Comparison of ENCODE assay signal across 10 cellular contexts in genomic region chr1:110433803-110434202, GRCh38. TPM values are rescaled to one million over a fixed set of nuclear protein-coding genes. Genes with fewer than 3 reads are reported as not detected.
DNase-seq lines count a peak whose midpoint lies in the region; ATAC-seq and TF ChIP-seq lines count a peak whose summit lies in the region.
"Had no signal": no experiment of that assay in that cellular context is flagged by ENCODE, and none has a peak within 500 bp of the region (broad histone marks: within the 10 kb centered on the region; RNA-seq: fewer than 3 reads in every experiment).

No MANE protein-coding gene starts in this region.

- no peak overlapping the region for H3K27ac Mint-ChIP-seq in activated CD4-positive, alpha-beta T cell treated with anti-CD3 and anti-CD28 coated beads for 36 hours
- no peak overlapping the region for H3K27ac Mint-ChIP-seq in glutamatergic neuron (ENCODE audit: unreplicated experiment)
- H3K27ac Mint-ChIP-seq: CD8-positive, alpha-beta memory T cell had no signal

- H3K9me3 ChIP-seq in Panc1 (ENCODE audit: control insufficient read depth, insufficient read depth, low read depth, low read length) (no peaks in the 10 kb centered on the region), tibial nerve (no peaks in the 10 kb centered on the region)

- no peaks in the 10 kb centered on the region for H3K36me3 ChIP-seq in Panc1 (ENCODE audit: control insufficient read depth, insufficient read depth, low read length)
- H3K36me3 ChIP-seq in tibial nerve = no peaks in the 10 kb centered on the region

- TF ChIP-seq CTCF in Panc1 (IDR thresholded peaks at IDR 0.05) = no peak
- no peak for TF ChIP-seq CTCF in glutamatergic neuron (IDR thresholded peaks at IDR 0.05; ENCODE audit: partially characterized antibody, unreplicated experiment)
- no peak for TF ChIP-seq CTCF in tibial nerve (IDR thresholded peaks at IDR 0.05)

- WGBS in tibial nerve, 2 donors = 29 to 36% methylated on average over 3 of the region's 3 CpGs

- TF ChIP-seq POLR2A in tibial nerve (IDR thresholded peaks at IDR 0.05) = no peak

- BruUV-seq in Panc1 (replicated peaks; lab: Mats Ljungman, UMichigan) = no TSS peak

- H3K27ac ChIP-seq in Panc1 (ENCODE audit: low read length) = no peak overlapping the region
- H3K27ac ChIP-seq in tibial nerve = no peak overlapping the region
- H3K27ac ChIP-seq: SK-N-MC had no signal

- in situ Hi-C loops in Panc1 (cut with HindIII; ENCODE audit: low pct_unique_long_range_greater_than_20kb, low sequenced_read_pairs) = no loop called here

- peak in 1 of 2 donors; percentile 25 for TF ChIP-seq EP300 in tibial nerve (IDR thresholded peaks at IDR 0.05)

- H3K36me3 Mint-ChIP-seq in activated CD4-positive, alpha-beta T cell treated with anti-CD3 and anti-CD28 coated beads for 36 hours (ENCODE audit: low read depth) = no peaks in the 10 kb centered on the region
- H3K36me3 Mint-ChIP-seq in glutamatergic neuron (ENCODE audit: unreplicated experiment) = no peaks in the 10 kb centered on the region
- H3K36me3 Mint-ChIP-seq: CD8-positive, alpha-beta memory T cell had no signal

- peaks cover 3% of the 10 kb centered on the region for H3K27me3 Mint-ChIP-seq in activated CD4-positive, alpha-beta T cell treated with anti-CD3 and anti-CD28 coated beads for 36 hours
- H3K27me3 Mint-ChIP-seq in glutamatergic neuron (ENCODE audit: unreplicated experiment) = peaks cover 8% of the 10 kb centered on the region

- no peak for ATAC-seq in activated CD4-positive, alpha-beta T cell treated with anti-CD3 and anti-CD28 coated beads for 36 hours
- ATAC-seq in Panc1 = peak; percentile 79
- ATAC-seq in HG03460 (IDR thresholded peaks at IDR 0.05; ENCODE audit: unreplicated experiment) = no peak

- H3K4me3 ChIP-seq in Panc1 (ENCODE audit: low read depth in 2 of 2, low read length in 2 of 2) = no peak overlapping the region
- no peak overlapping the region for H3K4me3 ChIP-seq in tibial nerve
- H3K4me3 ChIP-seq: SK-N-MC had no signal

- POLR2A ChIA-PET in activated CD4-positive, alpha-beta T cell treated with anti-CD3 and anti-CD28 coated beads for 36 hours (lab: Charles Lee) = no interaction called here
- POLR2A ChIA-PET in Panc1 (lab: Charles Lee) = no interaction called here

- H3K4me1 Mint-ChIP-seq in activated CD4-positive, alpha-beta T cell treated with anti-CD3 and anti-CD28 coated beads for 36 hours = no peaks in the 10 kb centered on the region
- H3K4me1 Mint-ChIP-seq in glutamatergic neuron (ENCODE audit: low read depth, unreplicated experiment) = peaks cover 5% of the 10 kb centered on the region
- H3K4me1 Mint-ChIP-seq: CD8-positive, alpha-beta memory T cell had no signal

- CTCF ChIA-PET in activated CD4-positive, alpha-beta T cell treated with anti-CD3 and anti-CD28 coated beads for 36 hours (lab: Charles Lee) = interaction anchor here (1.0 to 3.5 kb wide), 5 partner anchors 21 to 95 kb away, joined by 3 to 20 read pairs (median 10); partner anchors contain the start of genes LAMTOR5 and RBM15
- CTCF ChIA-PET in Panc1 (lab: Charles Lee) = no interaction called here

- H3K4me1 ChIP-seq in Panc1 (ENCODE audit: control insufficient read depth, insufficient read depth, low read length) (no peaks in the 10 kb centered on the region; the same call in 1 of the 2 replicates), tibial nerve (peaks cover 0 to 9% (median 0%) of the 10 kb centered on the region in 4 donors)

- intact Hi-C loops in activated CD4-positive, alpha-beta T cell treated with anti-CD3 and anti-CD28 coated beads for 36 hours (cut with DNase I, micrococcal nuclease) = no loop called here
- intact Hi-C loops in Panc1 (cut with micrococcal nuclease; ENCODE audit: unreplicated experiment) = no loop called here

- peaks cover 4% of the 10 kb centered on the region; the same call in 1 of the 2 replicates for H3K27me3 ChIP-seq in Panc1 (ENCODE audit: control insufficient read depth, insufficient read depth, low read length)
- peaks cover 0 to 5% of the 10 kb centered on the region in 2 donors for H3K27me3 ChIP-seq in tibial nerve

- H3K4me3 Mint-ChIP-seq in activated CD4-positive, alpha-beta T cell treated with anti-CD3 and anti-CD28 coated beads for 36 hours = no peak overlapping the region
- peak overlapping the region; percentile 15 for H3K4me3 Mint-ChIP-seq in glutamatergic neuron (ENCODE audit: unreplicated experiment)
- H3K4me3 Mint-ChIP-seq: CD8-positive, alpha-beta memory T cell had no signal

- H3K9me3 Mint-ChIP-seq in activated CD4-positive, alpha-beta T cell treated with anti-CD3 and anti-CD28 coated beads for 36 hours (ENCODE audit: low read depth) = no peaks in the 10 kb centered on the region
- H3K9me3 Mint-ChIP-seq in glutamatergic neuron (ENCODE audit: unreplicated experiment) = no peaks in the 10 kb centered on the region
- H3K9me3 Mint-ChIP-seq: CD8-positive, alpha-beta memory T cell had no signal

- peak; percentile 7 for DNase-seq in activated CD4-positive, alpha-beta T cell treated with anti-CD3 and anti-CD28 coated beads for 36 hours
- DNase-seq in activated CD4-positive, alpha-beta T cell treated with anti-CD3 and anti-CD28 coated beads for 4 hours = no peak
- DNase-seq in Panc1 (ENCODE audit: low read depth, low spot score) (no peak), glutamatergic neuron (peak; percentile 43), tibial nerve (ENCODE audit: low spot score in 2 of 2) (peak; percentile 21 to 32), ureter (ENCODE audit: low spot score) (no peak)
- no peak for DNase-seq in stimulated activated naive CD4-positive, alpha-beta T cell (lab: John Stamatoyannopoulos, UW)
- DNase-seq: CD8-positive, alpha-beta memory T cell had no signal

RNA-seq across cellular contexts. Expression of gene PROK1, which starts 17.1 kb away (rescaled TPM):
- total RNA-seq in activated CD4-positive, alpha-beta T cell treated with anti-CD3 and anti-CD28 coated beads for 36 hours = not detected
- not detected for total RNA-seq in Panc1 (2021; ENCODE audit: unreplicated experiment)
- not detected for polyA plus RNA-seq in Panc1 (2012; ENCODE audit: insufficient read length)
- not detected for total RNA-seq in glutamatergic neuron (ENCODE audit: unreplicated experiment)
- total RNA-seq in tibial nerve = 1 to 10 TPM in 3 of 4 donors, not detected in 1; 1.2 to 6.9 (median 4.6) TPM
- total RNA-seq in ureter = 9.3 TPM
- total RNA-seq: CD8-positive, alpha-beta memory T cell had no signal
- polyA plus RNA-seq: CD8-positive, alpha-beta memory T cell had no signal

RNA-seq across cellular contexts. Expression of gene LAMTOR5, which starts 26.3 kb away (rescaled TPM):
- 100 to 1,000 TPM; 141 to 155 TPM for total RNA-seq in activated CD4-positive, alpha-beta T cell treated with anti-CD3 and anti-CD28 coated beads for 36 hours
- total RNA-seq in Panc1 (2021; ENCODE audit: unreplicated experiment) = 119 TPM
- polyA plus RNA-seq in Panc1 (2012; ENCODE audit: insufficient read length) = 155 TPM
- 135 TPM for total RNA-seq in glutamatergic neuron (ENCODE audit: unreplicated experiment)
- total RNA-seq in tibial nerve = 10 to 100 TPM; 62.6 to 74.7 (median 67.7) TPM
- total RNA-seq in ureter = 119 TPM

RNA-seq across cellular contexts. Expression of gene SLC16A4, which starts 43.0 kb away (rescaled TPM):
- total RNA-seq in activated CD4-positive, alpha-beta T cell treated with anti-CD3 and anti-CD28 coated beads for 36 hours = under 1 TPM; 0.14 to 0.44 TPM
- 0.46 TPM for total RNA-seq in Panc1 (2021; ENCODE audit: unreplicated experiment)
- polyA plus RNA-seq in Panc1 (2012; ENCODE audit: insufficient read length) = 0.50 TPM
- total RNA-seq in glutamatergic neuron (ENCODE audit: unreplicated experiment) = 4.4 TPM
- 10 to 100 TPM in 3 of 4 donors, 1 to 10 TPM in 1; 8.0 to 16.6 (median 15.1) TPM for total RNA-seq in tibial nerve
- total RNA-seq in ureter = 3.3 TPM

Comparison
In these comparisons a context has a peak if more than half of its experiments do, and no peak if none do; other contexts are left out.
1. DNase-seq: peak in activated CD4-positive, alpha-beta T cell treated with anti-CD3 and anti-CD28 coated beads for 36 hours (single experiment), glutamatergic neuron (single experiment) and tibial nerve (2 of 2); none in activated CD4-positive, alpha-beta T cell treated with anti-CD3 and anti-CD28 coated beads for 4 hours (0 of 2), Panc1 (single experiment), ureter (single experiment) and stimulated activated naive CD4-positive, alpha-beta T cell (0 of 6).